ENCODE assay signal across 23 cellular contexts in the genomic region with DNA sequence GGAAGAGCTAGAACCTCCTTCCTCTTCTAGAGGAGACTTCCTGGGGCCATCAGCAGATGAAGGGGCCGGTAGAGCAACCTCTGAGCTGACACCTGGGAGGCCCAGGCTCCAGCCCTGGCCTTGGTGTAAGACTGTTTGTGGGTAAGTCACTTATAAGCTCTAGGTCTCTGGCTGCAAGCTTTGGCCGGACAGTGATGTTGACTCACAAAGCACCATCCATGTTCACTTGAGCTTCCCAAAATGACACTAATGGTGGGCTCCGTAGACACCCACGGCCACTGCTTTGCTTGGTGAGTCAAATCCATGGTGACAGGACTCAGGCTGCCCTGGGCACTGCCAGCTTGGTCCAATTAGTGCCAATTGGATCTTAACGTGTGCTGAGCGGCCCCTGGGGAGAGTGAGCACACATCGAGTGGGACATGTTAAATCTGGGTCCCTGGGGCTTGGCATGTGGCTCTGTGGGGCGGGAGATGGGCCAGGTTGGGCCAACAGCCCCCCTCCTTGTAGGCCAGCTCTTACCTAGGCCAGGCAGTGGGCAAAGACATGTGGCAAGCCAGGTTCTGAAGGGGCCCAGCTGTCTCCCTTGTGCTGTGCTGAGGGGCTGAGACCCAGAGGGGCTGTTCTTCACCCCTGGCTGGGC. TPM values are rescaled to one million over a fixed set of nuclear protein-coding genes. Genes with fewer than 3 reads are reported as not detected.
"Had no signal": no experiment of that assay in that cellular context is flagged by ENCODE, and none has a peak within 500 bp of the region (broad histone marks: within the 10 kb centered on the region; RNA-seq: fewer than 3 reads in every experiment).

No MANE protein-coding gene starts in this region.

- H3K9me3 ChIP-seq: gastrocnemius medialis, psoas muscle had no signal

- ATAC-seq: gastrocnemius medialis, left ventricle myocardium superior, psoas muscle, right cardiac atrium had no signal

- H3K27ac ChIP-seq: coronary artery, gastrocnemius medialis, psoas muscle, skin epidermis, VCaP had no signal

- FAIRE-seq: endometrium had no signal

- H3K4me1 ChIP-seq: gastrocnemius medialis, psoas muscle had no signal

- DNase-seq: activated CD4-positive, alpha-beta T cell treated with anti-CD3 and anti-CD28 coated beads, Interleukin-2, amount 50 U/mL, for 1 hour; activated CD4-positive, CD25-positive, alpha-beta regulatory T cell treated with anti-CD3 and anti-CD28 coated beads, Interleukin-2, amount 50 U/mL, for 72 hours; activated naive CD4-positive, alpha-beta T cell; activated naive CD8-positive, alpha-beta T cell treated with anti-CD3 and anti-CD28 coated beads for 36 hours; activated T-cell treated with anti-CD3 and anti-CD28 coated beads for 4 hours; amniotic stem cell; gastrocnemius medialis; kidney glomerular epithelial cell; left ventricle myocardium superior; psoas muscle; right cardiac atrium; SW 1271; T-helper 2 cell; trophoblast cell had no signal

- H3K27me3 ChIP-seq: gastrocnemius medialis had no signal

- H3K4me3 ChIP-seq: coronary artery, gastrocnemius medialis, psoas muscle, skin epidermis had no signal

- H3K36me3 ChIP-seq: gastrocnemius medialis had no signal

RNA-seq across cellular contexts. Expression of a gene that starts 16.7 kb away (rescaled TPM):
- total RNA-seq: left ventricle myocardium superior had no signal

RNA-seq across cellular contexts. Expression of a gene that starts 31.1 kb away (rescaled TPM):
- total RNA-seq: activated naive CD8-positive, alpha-beta T cell treated with anti-CD3 and anti-CD28 coated beads for 36 hours; activated T-helper 1 cell treated with anti-CD3 and anti-CD28 coated beads, Interleukin-12 subunit alpha, Interleukin-12 subunit beta, Interleukin-2, Interleukin-4 antibody, amounts not matched to agents 30 ng/mL and 10 ng/mL and 1 ng/mL, durations not matched to agents 14 hours and 24 hours and 36 hours; gastrocnemius medialis; left ventricle myocardium superior; mononuclear cell; omental fat pad; psoas muscle; right cardiac atrium had no signal
- polyA plus RNA-seq: esophagus, neural cell, psoas muscle, right cardiac atrium had no signal

RNA-seq across cellular contexts. Expression of a gene that starts 51.5 kb away (rescaled TPM):
- total RNA-seq: activated naive CD8-positive, alpha-beta T cell treated with anti-CD3 and anti-CD28 coated beads for 36 hours; activated T-helper 1 cell treated with anti-CD3 and anti-CD28 coated beads, Interleukin-12 subunit alpha, Interleukin-12 subunit beta, Interleukin-2, Interleukin-4 antibody, amounts not matched to agents 30 ng/mL and 10 ng/mL and 1 ng/mL, durations not matched to agents 14 hours and 24 hours and 36 hours; gastrocnemius medialis; left ventricle myocardium superior; mononuclear cell; omental fat pad; psoas muscle; right cardiac atrium had no signal
- polyA plus RNA-seq: esophagus, neural cell, psoas muscle, right cardiac atrium had no signal

RNA-seq across cellular contexts. Expression of a gene that starts 58.0 kb away (rescaled TPM):
- polyA plus RNA-seq: neural cell had no signal
